ENCODE assay signal across 32 cellular contexts in genomic region chr6:84172574-84172973, GRCh38.
"Had no signal": no experiment of that assay in that cellular context is flagged by ENCODE, and none has a peak within 500 bp of the region (broad histone marks: within the 10 kb centered on the region; RNA-seq: fewer than 3 reads in every experiment).

No MANE protein-coding gene starts in this region.

- H3K36me3 ChIP-seq: brain microvascular endothelial cell had no signal

- DNase-seq: activated CD4-positive, alpha-beta memory T cell treated with anti-CD3 and anti-CD28 coated beads, Interleukin-2, amount 10 ng/mL, durations not matched to agents 7 days and 5 days; activated CD4-positive, alpha-beta T cell treated with anti-CD3 and anti-CD28 coated beads for 4 hours; activated CD4-positive, alpha-beta T cell treated with anti-CD3 and anti-CD28 coated beads, Interleukin-2, amount 10 ng/mL, durations not matched to agents 7 days and 5 days; activated CD4-positive, alpha-beta T cell treated with anti-CD3 and anti-CD28 coated beads, Interleukin-2, amount 50 U/mL, for 4 hours; activated CD4-positive, CD25-positive, alpha-beta regulatory T cell; activated CD4-positive, CD25-positive, alpha-beta regulatory T cell treated with anti-CD3 and anti-CD28 coated beads, Interleukin-2, amount 50 U/mL, for 72 hours; activated CD8-positive, alpha-beta memory T cell treated with anti-CD3 and anti-CD28 coated beads for 24 hours; activated effector memory CD4-positive, alpha-beta T cell treated with Interleukin-2 at 50 U/mL for 16 hours; activated gamma-delta T cell treated with Interleukin-2 at 50 U/mL for 16 hours; activated naive CD4-positive, alpha-beta T cell treated with anti-CD3 and anti-CD28 coated beads, Interleukin-2, amount 50 U/mL, for 16 hours; activated naive CD4-positive, alpha-beta T cell treated with Interleukin-2 at 50 U/mL for 16 hours; activated T-cell treated with anti-CD3 and anti-CD28 coated beads, Interleukin-2, amount 50 U/mL, for 4 hours; amniotic stem cell; anterior cingulate cortex; brain microvascular endothelial cell; dermis blood vessel endothelial cell; effector CD4-positive, alpha-beta T cell; effector memory CD8-positive, alpha-beta T cell; erythroblast; foreskin keratinocyte; gastrocnemius medialis; glutamatergic neuron; heart left ventricle; T-helper 1 cell; T-helper 17 cell had no signal

- ATAC-seq: activated T-cell treated with anti-CD3 and anti-CD28 coated beads, Interleukin-2, amount 50 U/mL, for 4 hours; activated T-helper 17 cell treated with anti-CD3 and anti-CD28 coated beads, Interleukin-2, amount 50 U/mL, for 72 hours; effector memory CD8-positive, alpha-beta T cell; foreskin keratinocyte; gastrocnemius medialis; T-helper 17 cell had no signal

- FAIRE-seq: astrocyte, bronchial epithelial cell had no signal

- H3K4me1 ChIP-seq: esophagus muscularis mucosa, foreskin keratinocyte, gastrocnemius medialis had no signal

- H3K9me3 ChIP-seq: esophagus muscularis mucosa, gastrocnemius medialis, heart left ventricle had no signal

- H3K27ac Mint-ChIP-seq: activated CD4-positive, alpha-beta memory T cell treated with anti-CD3 and anti-CD28 coated beads, Interleukin-2, amount 10 ng/mL, durations not matched to agents 7 days and 5 days; activated naive CD8-positive, alpha-beta T cell; activated T-helper 17 cell treated with anti-CD3 and anti-CD28 coated beads, Interleukin-2, amount 50 U/mL, for 72 hours; T-helper 17 cell had no signal

- H3K4me3 Mint-ChIP-seq: activated CD4-positive, alpha-beta memory T cell treated with anti-CD3 and anti-CD28 coated beads, Interleukin-2, amount 10 ng/mL, durations not matched to agents 7 days and 5 days; activated CD4-positive, alpha-beta T cell treated with anti-CD3 and anti-CD28 coated beads, Interleukin-2, amount 10 ng/mL, durations not matched to agents 7 days and 5 days; activated naive CD8-positive, alpha-beta T cell; activated T-cell treated with anti-CD3 and anti-CD28 coated beads, Interleukin-2, amount 50 U/mL, for 4 hours; activated T-helper 17 cell treated with anti-CD3 and anti-CD28 coated beads, Interleukin-2, amount 50 U/mL, for 72 hours; central memory CD8-positive, alpha-beta T cell; effector memory CD8-positive, alpha-beta T cell; T-helper 17 cell had no signal

- H3K27ac ChIP-seq: brain microvascular endothelial cell, coronary artery, esophagus muscularis mucosa, foreskin keratinocyte, gastrocnemius medialis, heart left ventricle had no signal

- H3K27me3 ChIP-seq: brain microvascular endothelial cell, esophagus muscularis mucosa, foreskin keratinocyte, gastrocnemius medialis, heart left ventricle had no signal

- H3K9me3 Mint-ChIP-seq: activated CD4-positive, alpha-beta memory T cell treated with anti-CD3 and anti-CD28 coated beads, Interleukin-2, amount 10 ng/mL, durations not matched to agents 7 days and 5 days; activated CD4-positive, alpha-beta T cell treated with anti-CD3 and anti-CD28 coated beads, Interleukin-2, amount 10 ng/mL, durations not matched to agents 7 days and 5 days; activated T-helper 17 cell treated with anti-CD3 and anti-CD28 coated beads, Interleukin-2, amount 50 U/mL, for 72 hours; central memory CD8-positive, alpha-beta T cell; effector memory CD8-positive, alpha-beta T cell had no signal

- H3K4me1 Mint-ChIP-seq: activated CD4-positive, alpha-beta memory T cell treated with anti-CD3 and anti-CD28 coated beads, Interleukin-2, amount 10 ng/mL, durations not matched to agents 7 days and 5 days; activated CD4-positive, alpha-beta T cell treated with anti-CD3 and anti-CD28 coated beads, Interleukin-2, amount 10 ng/mL, durations not matched to agents 7 days and 5 days; activated T-helper 17 cell treated with anti-CD3 and anti-CD28 coated beads, Interleukin-2, amount 50 U/mL, for 72 hours; central memory CD8-positive, alpha-beta T cell had no signal

- H3K4me3 ChIP-seq: coronary artery, esophagus muscularis mucosa, gastrocnemius medialis, heart left ventricle had no signal

- H3K27me3 Mint-ChIP-seq: activated CD4-positive, alpha-beta memory T cell treated with anti-CD3 and anti-CD28 coated beads, Interleukin-2, amount 10 ng/mL, durations not matched to agents 7 days and 5 days; activated CD4-positive, alpha-beta T cell treated with anti-CD3 and anti-CD28 coated beads, Interleukin-2, amount 10 ng/mL, durations not matched to agents 7 days and 5 days; activated naive CD8-positive, alpha-beta T cell; activated T-helper 17 cell treated with anti-CD3 and anti-CD28 coated beads, Interleukin-2, amount 50 U/mL, for 72 hours; central memory CD8-positive, alpha-beta T cell; effector memory CD8-positive, alpha-beta T cell; T-helper 17 cell had no signal
